In the genomic region with DNA sequence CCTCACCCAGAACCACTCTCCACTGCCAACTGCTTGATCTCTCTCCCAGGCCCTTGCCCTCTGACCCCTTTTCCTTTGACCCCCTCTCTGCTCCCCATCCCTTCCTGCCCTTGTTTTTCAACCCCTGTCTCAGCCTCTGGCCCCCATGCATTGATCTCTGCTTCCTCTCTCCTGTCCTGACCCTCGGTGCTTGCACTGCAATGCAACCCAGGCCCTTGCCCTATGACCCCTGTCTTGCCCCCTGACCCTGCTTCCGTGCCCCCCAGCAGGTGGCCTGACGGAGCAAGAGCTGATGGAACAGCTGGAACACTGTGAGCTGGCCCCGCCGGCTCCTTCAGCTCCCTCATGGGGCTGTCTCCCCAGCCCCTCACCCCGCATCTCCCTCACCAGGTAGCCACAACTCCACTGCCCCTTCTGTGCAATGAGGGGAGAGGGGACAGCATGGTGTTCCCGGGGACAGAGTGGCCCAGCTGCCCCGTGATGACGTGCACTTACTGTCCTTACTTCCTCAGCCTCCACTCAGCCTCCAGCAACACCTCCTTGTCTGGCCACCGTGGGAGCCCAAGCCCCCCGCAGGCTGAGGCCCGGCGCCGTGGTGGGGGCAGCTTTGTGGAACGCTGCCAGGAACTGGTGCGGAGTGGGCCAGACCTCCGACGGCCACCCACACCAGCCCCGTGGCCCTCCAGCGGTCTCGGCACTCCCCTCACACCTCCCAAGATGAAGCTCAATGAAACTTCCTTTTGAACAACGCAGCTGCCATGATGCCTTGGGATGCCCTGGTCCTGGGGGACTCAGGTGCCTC, we compare ENCODE assay signal across 22 cellular contexts.
"Had no signal": no experiment of that assay in that cellular context is flagged by ENCODE, and none has a peak within 500 bp of the region (broad histone marks: within the 10 kb centered on the region; RNA-seq: fewer than 3 reads in every experiment).

No MANE protein-coding gene starts in this region.

- H3K9me3 ChIP-seq: tibial artery had no signal

- H3K4me1 ChIP-seq: tibial artery had no signal

- H3K4me3 Mint-ChIP-seq: activated CD4-positive, alpha-beta T cell treated with anti-CD3 and anti-CD28 coated beads, Interleukin-2, amount 10 ng/mL, durations not matched to agents 24 days and 14 days; activated CD8-positive, alpha-beta T cell treated with anti-CD3 and anti-CD28 coated beads, Interleukin-2, amount 10 ng/mL, durations not matched to agents 7 days and 5 days; activated naive CD4-positive, alpha-beta T cell treated with anti-CD3 and anti-CD28 coated beads, Interleukin-2, amount 50 U/mL, for 24 hours; naive thymus-derived CD8-positive, alpha-beta T cell; T-cell had no signal

- H3K27ac Mint-ChIP-seq: activated CD4-positive, alpha-beta T cell treated with anti-CD3 and anti-CD28 coated beads, Interleukin-2, amount 10 ng/mL, durations not matched to agents 24 days and 14 days; activated CD8-positive, alpha-beta T cell treated with anti-CD3 and anti-CD28 coated beads, Interleukin-2, amount 10 ng/mL, durations not matched to agents 7 days and 5 days; progenitor cell of endocrine pancreas had no signal

- H3K27me3 Mint-ChIP-seq: activated CD4-positive, alpha-beta T cell treated with anti-CD3 and anti-CD28 coated beads, Interleukin-2, amount 10 ng/mL, durations not matched to agents 24 days and 14 days; activated naive CD4-positive, alpha-beta T cell treated with anti-CD3 and anti-CD28 coated beads, Interleukin-2, amount 50 U/mL, for 24 hours; T-cell had no signal

- H3K4me3 ChIP-seq: dorsolateral prefrontal cortex, tibial artery had no signal

- DNase-seq: activated CD4-positive, alpha-beta T cell treated with anti-CD3 and anti-CD28 coated beads, Interleukin-2, amount 10 ng/mL, durations not matched to agents 24 days and 14 days; activated CD8-positive, alpha-beta T cell treated with anti-CD3 and anti-CD28 coated beads, Interleukin-2, amount 10 ng/mL, durations not matched to agents 7 days and 5 days; activated effector memory CD4-positive, alpha-beta T cell treated with anti-CD3 and anti-CD28 coated beads, Interleukin-2, amount 50 U/mL, for 16 hours; activated T-cell treated with anti-CD3 and anti-CD28 coated beads, Interleukin-2, amount 50 U/mL, for 48 hours; amniotic stem cell; caudate nucleus; dorsolateral prefrontal cortex; erythroblast; foreskin melanocyte; glutamatergic neuron; hippocampal formation; left cardiac atrium; mesendoderm; naive thymus-derived CD8-positive, alpha-beta T cell; stimulated activated naive CD8-positive, alpha-beta T cell treated with anti-CD3 and anti-CD28 coated beads, Interleukin-15, Interleukin-2, amounts not matched to agents 100 U/mL and 50 U/mL, for 24 hours; substantia nigra; T-cell; tibial artery had no signal

- H3K27ac ChIP-seq: dorsolateral prefrontal cortex, tibial artery had no signal

- H3K9me3 Mint-ChIP-seq: activated CD4-positive, alpha-beta T cell treated with anti-CD3 and anti-CD28 coated beads, Interleukin-2, amount 10 ng/mL, durations not matched to agents 24 days and 14 days; activated naive CD4-positive, alpha-beta T cell treated with anti-CD3 and anti-CD28 coated beads, Interleukin-2, amount 50 U/mL, for 24 hours; naive thymus-derived CD8-positive, alpha-beta T cell; T-cell had no signal

- FAIRE-seq: islet of Langerhans, urothelium cell line had no signal

- ATAC-seq: activated CD8-positive, alpha-beta T cell treated with anti-CD3 and anti-CD28 coated beads, Interleukin-2, amount 10 ng/mL, durations not matched to agents 7 days and 5 days; left cardiac atrium; naive thymus-derived CD8-positive, alpha-beta T cell; stimulated activated naive CD8-positive, alpha-beta T cell treated with anti-CD3 and anti-CD28 coated beads, Interleukin-15, Interleukin-2, amounts not matched to agents 100 U/mL and 50 U/mL, for 24 hours had no signal
